ENCODE assay signal across 10 cellular contexts in the genomic region with DNA sequence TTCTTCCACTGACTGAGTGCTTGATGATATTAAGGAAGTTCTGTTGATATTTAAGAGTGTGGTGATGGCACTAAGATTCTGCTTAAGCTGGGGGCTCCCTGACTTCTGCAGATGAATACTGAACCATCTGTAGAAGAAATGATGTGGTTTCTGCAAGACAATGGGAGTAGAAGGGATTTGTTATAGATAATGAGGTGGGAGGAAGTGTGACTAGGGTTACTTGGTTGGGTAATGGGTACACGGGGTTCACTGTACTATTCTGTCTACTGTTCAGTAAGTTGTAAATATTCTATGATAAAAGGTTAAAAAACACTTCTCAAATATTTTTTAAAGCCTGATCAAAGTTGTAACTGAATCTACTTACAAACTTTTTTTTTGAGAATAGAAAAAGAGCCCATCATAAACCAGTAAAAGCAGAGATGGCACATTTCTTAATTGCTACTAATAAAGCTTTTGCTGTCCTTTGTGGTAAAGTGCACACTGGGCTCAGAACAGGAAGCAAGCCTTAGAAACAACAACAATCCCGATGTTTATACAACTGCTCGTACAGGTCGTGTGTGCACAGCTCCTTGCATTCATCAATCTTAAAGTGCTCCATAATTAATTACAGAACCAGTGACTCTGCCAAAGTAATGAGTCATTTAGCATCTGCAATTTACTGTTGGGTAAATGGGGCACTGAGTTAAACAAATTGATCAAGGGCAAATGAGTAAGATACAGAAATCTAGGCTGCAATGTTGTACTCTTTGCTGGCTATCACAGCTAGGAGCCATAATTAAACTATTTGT.
DNase-seq lines count a peak whose midpoint lies in the region; ATAC-seq, FAIRE-seq and TF ChIP-seq lines count a peak whose summit lies in the region.
"Had no signal": no experiment of that assay in that cellular context is flagged by ENCODE, and none has a peak within 500 bp of the region (broad histone marks: within the 10 kb centered on the region; RNA-seq: fewer than 3 reads in every experiment).

No MANE protein-coding gene starts in this region.

- H3K4me3 ChIP-seq in endodermal cell (ENCODE audit: low read length), result no peak overlapping the region
- H3K4me3 ChIP-seq: neural progenitor cell had no signal

- no peaks in the 10 kb centered on the region for H3K27me3 ChIP-seq in endodermal cell (ENCODE audit: control insufficient read depth, insufficient read depth, low read length, poor library complexity, severe bottlenecking)
- H3K27me3 ChIP-seq: neural progenitor cell had no signal

- FAIRE-seq in GM12891 (lab: Jason Lieb, UNC), result peak; percentile 88
- FAIRE-seq: RCC 7860 had no signal

- ATAC-seq in omental fat pad (ENCODE audit: low FRiP score) (peak; percentile 69), GM19397 (IDR thresholded peaks at IDR 0.05; ENCODE audit: unreplicated experiment) (no peak)

- H3K4me3 Mint-ChIP-seq in endodermal cell, result no peak overlapping the region
- H3K4me3 Mint-ChIP-seq: neural progenitor cell had no signal

- TF ChIP-seq CTCF in omental fat pad (IDR thresholded peaks at IDR 0.05), result no peak
- TF ChIP-seq CTCF in endodermal cell (conservative IDR thresholded peaks at IDR 0.05), result no peak

- H3K36me3 Mint-ChIP-seq in endodermal cell (ENCODE audit: low read depth), result no peaks in the 10 kb centered on the region
- H3K36me3 Mint-ChIP-seq: neural progenitor cell had no signal

- H3K4me1 Mint-ChIP-seq in endodermal cell, result no peaks in the 10 kb centered on the region
- H3K4me1 Mint-ChIP-seq: neural progenitor cell had no signal

- H3K9ac ChIP-seq in endodermal cell (ENCODE audit: extremely low read depth, low read length, poor library complexity, severe bottlenecking), result no peak overlapping the region
- H3K9ac ChIP-seq: neural progenitor cell had no signal

- H3K9me3 ChIP-seq in endodermal cell (ENCODE audit: control insufficient read depth, low read length), result no peaks in the 10 kb centered on the region

- no peak for DNase-seq in GM12891 (ENCODE audit: insufficient read length, low spot score)
- DNase-seq in NCI-H146 (lab: John Stamatoyannopoulos, UW), result peak; percentile 87
- peak; percentile 39 for DNase-seq in amniotic epithelial cell (ENCODE audit: low read depth)
- no peak for DNase-seq in omental fat pad (ENCODE audit: low spot score)
- no peak for DNase-seq in islet precursor cell
- DNase-seq in midbrain (lab: John Stamatoyannopoulos, UW), result no peak
- no peak for DNase-seq in endodermal cell

- no peaks in the 10 kb centered on the region for H3K27me3 Mint-ChIP-seq in endodermal cell (ENCODE audit: insufficient read depth)

- WGBS in endodermal cell (ENCODE audit: insufficient coverage in 1 of 2, insufficient read length in 1 of 2), 2 experiments, result 96 to 100% methylated on average over 1 to 4 of the region's 4 CpGs

- no peak for TF ChIP-seq POLR2A in GM12891 (IDR thresholded peaks at IDR 0.05; ENCODE audit: low read depth, low read length)

- H3K4me1 ChIP-seq in endodermal cell (ENCODE audit: control insufficient read depth, insufficient read depth, low read length), result no peaks in the 10 kb centered on the region
- H3K4me1 ChIP-seq: neural progenitor cell had no signal

- no peak overlapping the region for H3K27ac ChIP-seq in endodermal cell (ENCODE audit: low read depth, low read length)
- H3K27ac ChIP-seq: neural progenitor cell had no signal

- H3K9me3 Mint-ChIP-seq in endodermal cell, result no peaks in the 10 kb centered on the region
- H3K9me3 Mint-ChIP-seq: neural progenitor cell had no signal

- H3K27ac Mint-ChIP-seq in endodermal cell, result no peak overlapping the region
- H3K27ac Mint-ChIP-seq: neural progenitor cell had no signal

- H3K36me3 ChIP-seq in endodermal cell (ENCODE audit: control insufficient read depth, insufficient read depth, low read length), result no peaks in the 10 kb centered on the region
- H3K36me3 ChIP-seq: neural progenitor cell had no signal

TF ChIP-seq in GM12891, 5 proteins besides CTCF, POLR2A, EP300 and RAD21:
- TF ChIP-seq SPI1 (IDR thresholded peaks at IDR 0.05; ENCODE audit: low read depth, low read length) (peak; percentile 53), TAF1 (IDR thresholded peaks at IDR 0.05; ENCODE audit: low read depth, low read length) (no peak)

Comparison
In these comparisons a context has a peak if more than half of its experiments do, and no peak if none do; other contexts are left out.
1. DNase-seq: peak in NCI-H146 (single experiment) and amniotic epithelial cell (single experiment); none in GM12891 (single experiment), omental fat pad (single experiment), islet precursor cell (single experiment), midbrain (single experiment) and endodermal cell (single experiment).